ENCODE assay signal across 26 cellular contexts in genomic region chr2:236949089-236949935, GRCh38.
DNase-seq lines count a peak whose midpoint lies in the region; ATAC-seq, FAIRE-seq and TF ChIP-seq lines count a peak whose summit lies in the region.
"Had no signal": no experiment of that assay in that cellular context is flagged by ENCODE, and none has a peak within 500 bp of the region (broad histone marks: within the 10 kb centered on the region; RNA-seq: fewer than 3 reads in every experiment).

No MANE protein-coding gene starts in this region.

- H3K18ac ChIP-seq in IMR-90 (ENCODE audit: low read depth, low read length) (no peak overlapping the region), H1 (ENCODE audit: extremely low read depth, low read length) (no peak overlapping the region)

- H3K27ac ChIP-seq in IMR-90 (ENCODE audit: insufficient read depth, low read length) (no peak overlapping the region), H1 (ENCODE audit: low read depth, low read length) (no peak overlapping the region), dorsolateral prefrontal cortex (no peak overlapping the region), pancreas (no peak overlapping the region)
- H3K27ac ChIP-seq: GM23248, parathyroid adenoma, right lobe of liver, SJCRH30 had no signal

- no peak for TF ChIP-seq RAD21 in IMR-90 (IDR thresholded peaks at IDR 0.05; ENCODE audit: low read length)
- TF ChIP-seq RAD21 in H1 (IDR thresholded peaks at IDR 0.05 in 1 of 2, conservative IDR thresholded peaks at IDR 0.05 in 1 of 2; ENCODE audit: low read depth in 2 of 2, low read length in 2 of 2), result no peak

- intact Hi-C loops in IMR-90 (cut with micrococcal nuclease), result no loop called here
- intact Hi-C loops in dorsolateral prefrontal cortex (cut with DNase I), result no loop called here
- intact Hi-C loops in pancreas (cut with DNase I), result no loop called here

- H3K36me3 ChIP-seq in IMR-90 (ENCODE audit: control insufficient read depth, insufficient read depth, low read length) (no peaks in the 10 kb centered on the region), H1 (ENCODE audit: control insufficient read depth in 2 of 4, insufficient read depth in 4 of 4, low read length in 3 of 4) (no peaks in the 10 kb centered on the region), pancreas (no peaks in the 10 kb centered on the region)
- H3K36me3 ChIP-seq: right lobe of liver, SJCRH30 had no signal

- no peak for ATAC-seq in IMR-90 (ENCODE audit: low read depth)
- peak; percentile 13 for ATAC-seq in stimulated activated effector memory CD8-positive, alpha-beta T cell treated with anti-CD3 and anti-CD28 coated beads, Interleukin-12 subunit alpha, Interleukin-12 subunit beta, amount 100 ng/mL, for 72 hours
- ATAC-seq in HG02623 (IDR thresholded peaks at IDR 0.05; ENCODE audit: unreplicated experiment), result no peak
- no peak for ATAC-seq in pancreas
- ATAC-seq: activated CD4-positive, CD25-positive, alpha-beta regulatory T cell treated with anti-CD3 and anti-CD28 coated beads, Interleukin-2, amount 50 U/mL, for 24 hours; activated CD8-positive, alpha-beta T cell treated with anti-CD3 and anti-CD28 coated beads for 36 hours; naive thymus-derived CD4-positive, alpha-beta T cell; right lobe of liver had no signal

- TF ChIP-seq POLR2A in IMR-90 (IDR thresholded peaks at IDR 0.05; ENCODE audit: low read depth, low read length) (no peak), H1 (IDR thresholded peaks at IDR 0.05; ENCODE audit: control extremely low read depth in 1 of 2, low read depth in 2 of 2, low read length in 2 of 2) (no peak)

- H4K5ac ChIP-seq in IMR-90 (ENCODE audit: low read depth, low read length) (no peak overlapping the region), H1 (ENCODE audit: insufficient read length, low read depth, low read length) (no peak overlapping the region)

- DNase-seq in IMR-90 (no peak), H1 (ENCODE audit: low read depth in 1 of 2, low spot score in 2 of 2) (peak in 1 of 2 experiments; percentile 44), mucosa of gallbladder (ENCODE audit: low spot score) (peak; percentile 7), dorsolateral prefrontal cortex (no peak), pancreas (no peak)
- DNase-seq in stimulated activated effector memory CD8-positive, alpha-beta T cell treated with anti-CD3 and anti-CD28 coated beads, Interleukin-12 subunit alpha, Interleukin-12 subunit beta, amount 100 ng/mL, for 72 hours (ENCODE audit: low spot score in 2 of 2), result no peak
- DNase-seq in activated CD4-positive, alpha-beta T cell treated with anti-CD3 and anti-CD28 coated beads, Interleukin-2, amount 50 U/mL, for 4 hours, result no peak
- DNase-seq: activated CD8-positive, alpha-beta T cell treated with anti-CD3 and anti-CD28 coated beads for 36 hours; activated effector memory CD4-positive, alpha-beta T cell treated with Interleukin-2 at 50 U/mL for 16 hours; activated T-cell treated with anti-CD3 and anti-CD28 coated beads for 4 hours; aorta; CD4-positive, alpha-beta memory T cell; GM23248; naive thymus-derived CD4-positive, alpha-beta T cell; NCI-H524 treated with DMSO at 0.1 percent for 48 hours; SJCRH30; stimulated activated CD4-positive, alpha-beta T cell treated with anti-CD3 and anti-CD28 coated beads, Interleukin-4, amount 100 ng/mL, for 4 hours; stimulated activated naive CD4-positive, alpha-beta T cell had no signal

- CTCF ChIA-PET in IMR-90 (lab: Yijun Ruan, JAX) (no interaction called here), H1 (lab: Charles Lee; ENCODE audit: partially characterized antibody) (interaction anchor here (0.8 to 1.0 kb wide), 2 partner anchors 8 to 180 kb away, joined by 3 read pairs; no protein-coding TSS in a partner anchor)

- no peak overlapping the region for H3K4me3 Mint-ChIP-seq in stimulated activated effector memory CD8-positive, alpha-beta T cell treated with anti-CD3 and anti-CD28 coated beads, Interleukin-12 subunit alpha, Interleukin-12 subunit beta, amount 100 ng/mL, for 72 hours
- H3K4me3 Mint-ChIP-seq: activated CD8-positive, alpha-beta T cell treated with anti-CD3 and anti-CD28 coated beads for 36 hours; activated naive CD8-positive, alpha-beta T cell; CD4-positive, alpha-beta memory T cell; naive thymus-derived CD4-positive, alpha-beta T cell had no signal

- H3K27ac Mint-ChIP-seq in stimulated activated effector memory CD8-positive, alpha-beta T cell treated with anti-CD3 and anti-CD28 coated beads, Interleukin-12 subunit alpha, Interleukin-12 subunit beta, amount 100 ng/mL, for 72 hours, result no peak overlapping the region
- H3K27ac Mint-ChIP-seq: activated CD8-positive, alpha-beta T cell treated with anti-CD3 and anti-CD28 coated beads for 36 hours; activated naive CD8-positive, alpha-beta T cell; CD4-positive, alpha-beta memory T cell had no signal

- H3K9me3 ChIP-seq in IMR-90 (ENCODE audit: control insufficient read depth, insufficient read depth, low read length) (no peaks in the 10 kb centered on the region), H1 (ENCODE audit: insufficient read depth in 2 of 2, low read depth in 1 of 2, low read length in 1 of 2) (peaks cover 9 to 12% of the 10 kb centered on the region in 2 experiments; a peak in 3 of 4 replicates), pancreas (no peaks in the 10 kb centered on the region)
- H3K9me3 ChIP-seq: right lobe of liver had no signal

- H4K8ac ChIP-seq in IMR-90 (ENCODE audit: low read depth in 2 of 2, low read length in 2 of 2) (no peak overlapping the region), H1 (ENCODE audit: extremely low read depth, insufficient read depth, low read length) (no peak overlapping the region)

- TF ChIP-seq CTCF in IMR-90 (conservative IDR thresholded peaks at IDR 0.05; ENCODE audit: low read depth, low read length) (no peak), H1 (IDR thresholded peaks at IDR 0.05; ENCODE audit: control extremely low read depth in 1 of 3, insufficient read depth in 1 of 3, low read depth in 1 of 3, low read length in 3 of 3) (no peak), dorsolateral prefrontal cortex (IDR thresholded peaks at IDR 0.05 in 54 of 56, conservative IDR thresholded peaks at IDR 0.05 in 2 of 56; ENCODE audit: low read depth in 1 of 56, partially characterized antibody in 56 of 56) (no peak), pancreas (IDR thresholded peaks at IDR 0.05) (no peak)

- no peaks in the 10 kb centered on the region for H3K4me1 ChIP-seq in IMR-90 (ENCODE audit: control insufficient read depth, insufficient read depth, low read length)
- peaks cover 0 to 7% (median 3%) of the 10 kb centered on the region in 4 experiments; a peak in 4 of 7 replicates for H3K4me1 ChIP-seq in H1 (replicated peaks in 1 of 4; ENCODE audit: control insufficient read depth in 3 of 4, insufficient read depth in 4 of 4, low read length in 3 of 4)
- no peaks in the 10 kb centered on the region for H3K4me1 ChIP-seq in pancreas
- H3K4me1 ChIP-seq: parathyroid adenoma, right lobe of liver, SJCRH30 had no signal

- H3K56ac ChIP-seq in IMR-90 (ENCODE audit: extremely low read depth, insufficient read depth, low read length), result no peak overlapping the region
- no peak overlapping the region for H3K56ac ChIP-seq in H1 (replicated peaks; ENCODE audit: insufficient read length, low read depth, low read length)

- H2BK12ac ChIP-seq in H1 (ENCODE audit: low read depth, low read length), result no peak overlapping the region; the same call in 1 of the 2 replicates

- H3K79me2 ChIP-seq in H1 (ENCODE audit: control insufficient read depth in 1 of 2, insufficient read depth in 2 of 2, low read length in 2 of 2), result no peaks in the 10 kb centered on the region
- H3K79me2 ChIP-seq: parathyroid adenoma had no signal

- no peaks in the 10 kb centered on the region for H3K36me3 Mint-ChIP-seq in stimulated activated effector memory CD8-positive, alpha-beta T cell treated with anti-CD3 and anti-CD28 coated beads, Interleukin-12 subunit alpha, Interleukin-12 subunit beta, amount 100 ng/mL, for 72 hours
- H3K36me3 Mint-ChIP-seq: activated naive CD8-positive, alpha-beta T cell; CD4-positive, alpha-beta memory T cell had no signal

- in situ Hi-C loops in IMR-90 (cut with MboI; ENCODE audit: low sequenced_read_pairs), result no loop called here

- no peaks in the 10 kb centered on the region for H3K23me2 ChIP-seq in H1 (ENCODE audit: low read depth, low read length)

- H4K91ac ChIP-seq in IMR-90 (ENCODE audit: insufficient read depth, low read depth, low read length), result no peak overlapping the region
- H4K91ac ChIP-seq in H1 (replicated peaks; ENCODE audit: insufficient read length, low read length), result no peak overlapping the region

- H2BK20ac ChIP-seq in IMR-90 (ENCODE audit: low read depth, low read length) (no peak overlapping the region), H1 (ENCODE audit: low read length) (no peak overlapping the region)

- no peak overlapping the region for H3K9ac ChIP-seq in IMR-90 (ENCODE audit: low read depth, low read length)
- H3K9ac ChIP-seq in H1 (replicated peaks in 1 of 4; ENCODE audit: extremely low read depth in 1 of 4, low read depth in 3 of 4, low read length in 3 of 4), result no peak overlapping the region
- H3K9ac ChIP-seq: GM23248, parathyroid adenoma had no signal

- POLR2A ChIA-PET in IMR-90 (lab: Charles Lee; ENCODE audit: unreplicated experiment) (no interaction called here), H1 (lab: Charles Lee; ENCODE audit: partially characterized antibody) (no interaction called here)

- H4K20me1 ChIP-seq in IMR-90 (ENCODE audit: insufficient read depth, low read length) (no peaks in the 10 kb centered on the region), H1 (replicated peaks in 1 of 2; ENCODE audit: control insufficient read depth in 1 of 2, insufficient read depth in 2 of 2, low read length in 2 of 2) (no peaks in the 10 kb centered on the region)

- H2AK5ac ChIP-seq in IMR-90 (ENCODE audit: low read depth, low read length) (no peak overlapping the region), H1 (ENCODE audit: low read depth, low read length) (no peak overlapping the region)

- H3K23ac ChIP-seq in IMR-90 (ENCODE audit: low read depth, low read length), result no peak overlapping the region
- H3K23ac ChIP-seq in H1 (ENCODE audit: insufficient read length), result no peak overlapping the region

- no peak overlapping the region for H3K4me3 ChIP-seq in IMR-90 (ENCODE audit: insufficient read depth, low read depth, low read length)
- H3K4me3 ChIP-seq in H1 (ENCODE audit: extremely low read depth in 1 of 4, insufficient read depth in 2 of 4, low read depth in 3 of 4, low read length in 4 of 4), result no peak overlapping the region
- no peak overlapping the region for H3K4me3 ChIP-seq in dorsolateral prefrontal cortex
- H3K4me3 ChIP-seq in pancreas, result no peak overlapping the region
- H3K4me3 ChIP-seq: GM23248, right lobe of liver, SJCRH30 had no signal

- peak overlapping the region; percentile 58 for H2AFZ ChIP-seq in IMR-90 (replicated peaks; ENCODE audit: low read length, poor library complexity)
- peak overlapping the region; percentile 92 for H2AFZ ChIP-seq in H1 (ENCODE audit: low read length)
- H2AFZ ChIP-seq: GM23248, parathyroid adenoma had no signal

- no peak for FAIRE-seq in H1 (lab: Jason Lieb, UNC)
- no peak for FAIRE-seq in pancreas (lab: Jason Lieb, UNC)
- FAIRE-seq: endometrium, frontal cortex, GM12891 had no signal

- H3K14ac ChIP-seq in IMR-90 (replicated peaks; ENCODE audit: low read depth, low read length) (no peak overlapping the region), H1 (ENCODE audit: insufficient read length) (no peak overlapping the region)

- H3K4me2 ChIP-seq in IMR-90 (ENCODE audit: low read depth, low read length) (no peak overlapping the region), H1 (ENCODE audit: insufficient read depth in 1 of 2, low read depth in 2 of 2, low read length in 2 of 2) (peak overlapping the region in 1 of 2 experiments; percentile 49; a peak in 1 of 4 replicates)

- H3K79me1 ChIP-seq in IMR-90 (ENCODE audit: low read depth in 1 of 2, low read length in 2 of 2), result no peaks in the 10 kb centered on the region
- no peaks in the 10 kb centered on the region for H3K79me1 ChIP-seq in H1 (ENCODE audit: low read depth, low read length)

- no TSS peak for BruUV-seq in IMR-90 (replicated peaks; lab: Mats Ljungman, UMichigan)

- H2BK120ac ChIP-seq in IMR-90 (ENCODE audit: low read depth, low read length), result no peak overlapping the region
- H2BK120ac ChIP-seq in H1 (replicated peaks; ENCODE audit: low read depth, low read length), result no peak overlapping the region

- no peak for TF ChIP-seq EP300 in H1 (IDR thresholded peaks at IDR 0.05; ENCODE audit: borderline replicate concordance in 1 of 2, low read depth in 2 of 2, low read length in 2 of 2)

- no peak overlapping the region for H2AK9ac ChIP-seq in IMR-90 (replicated peaks; ENCODE audit: low read depth, low read length, poor library complexity)

- no peak overlapping the region for H3K4ac ChIP-seq in IMR-90 (ENCODE audit: low read depth, low read length)
- no peak overlapping the region for H3K4ac ChIP-seq in H1 (replicated peaks; ENCODE audit: insufficient read length, low read depth, low read length)

- 47% methylated on average over 4 of the region's 20 CpGs; no CpG with 5 or more reads in 1 of the 2 experiments for WGBS in IMR-90 (ENCODE audit: extremely low coverage in 2 of 2, insufficient read length in 1 of 2), 2 experiments
- WGBS in H1 (ENCODE audit: extremely low coverage in 1 of 2, insufficient coverage in 1 of 2, insufficient read length in 1 of 2, insufficient replicate concordance in 2 of 2, low coverage in 1 of 2, low lambda C conversion rate in 2 of 2, missing lambda C conversion rate in 1 of 2), 2 experiments, result 77% methylated on average over 16 of the region's 20 CpGs; no CpG with 5 or more reads in 1 of the 2 experiments
- 87 to 93% methylated on average over 20 of the region's 20 CpGs for whole genome bisulfite sequencing in pancreas, 2 donors

- H2BK5ac ChIP-seq in IMR-90 (ENCODE audit: low read depth, low read length, poor library complexity, severe bottlenecking), result no peak overlapping the region
- no peak overlapping the region for H2BK5ac ChIP-seq in H1 (ENCODE audit: low read depth, low read length)

- H2BK15ac ChIP-seq in IMR-90 (ENCODE audit: low read depth, low read length) (no peak overlapping the region), H1 (ENCODE audit: low read length) (no peak overlapping the region)

- dilution Hi-C loops in IMR-90 (cut with HindIII; ENCODE audit: low sequenced_read_pairs, unreplicated experiment), result no loop called here

- no peaks in the 10 kb centered on the region for H3K9me1 ChIP-seq in IMR-90 (ENCODE audit: insufficient read depth, low read length)

- H3K27me3 ChIP-seq in IMR-90 (ENCODE audit: control insufficient read depth, insufficient read depth, low read length), result peaks cover 6% of the 10 kb centered on the region
- no peaks in the 10 kb centered on the region; a peak in 1 of 7 replicates for H3K27me3 ChIP-seq in H1 (replicated peaks in 1 of 4; ENCODE audit: control insufficient read depth in 3 of 4, extremely low read depth in 1 of 4, insufficient read depth in 3 of 4, low read length in 3 of 4)
- peaks cover 0 to 2% (median 0%) of the 10 kb centered on the region in 45 donors for H3K27me3 ChIP-seq in dorsolateral prefrontal cortex
- no peaks in the 10 kb centered on the region for H3K27me3 ChIP-seq in pancreas
- H3K27me3 ChIP-seq: right lobe of liver, SJCRH30 had no signal

- H3K9me3 Mint-ChIP-seq in stimulated activated effector memory CD8-positive, alpha-beta T cell treated with anti-CD3 and anti-CD28 coated beads, Interleukin-12 subunit alpha, Interleukin-12 subunit beta, amount 100 ng/mL, for 72 hours, result no peaks in the 10 kb centered on the region

- H3K4me1 Mint-ChIP-seq in stimulated activated effector memory CD8-positive, alpha-beta T cell treated with anti-CD3 and anti-CD28 coated beads, Interleukin-12 subunit alpha, Interleukin-12 subunit beta, amount 100 ng/mL, for 72 hours, result no peaks in the 10 kb centered on the region
- H3K4me1 Mint-ChIP-seq: naive thymus-derived CD4-positive, alpha-beta T cell had no signal
